ENCODE assay signal across 8 cellular contexts in the genomic region with DNA sequence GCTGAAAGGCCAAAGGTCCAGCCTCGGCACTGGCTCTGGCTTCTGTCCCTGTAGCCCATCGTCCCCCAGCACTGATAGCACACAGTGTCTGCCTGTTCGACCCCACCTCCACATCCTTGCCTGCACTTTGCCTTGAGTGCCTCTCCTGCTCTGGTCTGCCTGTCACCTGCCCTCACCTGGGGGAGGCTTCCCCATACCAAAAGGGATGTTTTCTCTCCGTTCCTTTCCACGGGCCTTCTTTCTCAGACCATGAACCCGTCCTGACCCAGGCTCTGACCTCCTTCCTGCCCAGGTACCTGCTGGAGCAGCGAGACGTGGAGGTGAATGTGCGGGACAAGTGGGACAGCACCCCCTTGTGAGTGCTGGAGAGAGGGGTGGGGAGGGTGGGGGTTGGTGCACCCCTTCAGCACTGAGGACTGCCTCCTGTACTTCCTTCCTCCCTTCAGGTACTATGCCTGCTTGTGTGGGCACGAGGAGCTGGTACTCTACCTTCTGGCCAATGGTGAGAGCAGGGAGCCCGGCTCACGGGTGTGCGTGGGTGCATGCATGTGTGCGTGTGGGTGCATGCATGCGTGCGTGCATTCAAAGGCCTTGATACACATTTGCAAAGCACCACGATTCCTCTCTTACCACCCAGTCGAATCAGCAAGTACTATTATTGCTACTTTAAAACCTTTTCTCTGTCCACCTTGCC. TPM values are rescaled to one million over a fixed set of nuclear protein-coding genes. Genes with fewer than 3 reads are reported as not detected.
DNase-seq lines count a peak whose midpoint lies in the region; ATAC-seq and TF ChIP-seq lines count a peak whose summit lies in the region.

No MANE protein-coding gene starts in this region.

- peak in 2 of 10 experiments; percentile 16 to 32 for DNase-seq in CD4-positive, alpha-beta T cell
- DNase-seq in T-helper 17 cell = no peak
- DNase-seq in fibroblast of pulmonary artery (ENCODE audit: low read depth) = no peak
- DNase-seq in posterior cingulate gyrus = peak; percentile 12 to 90 (median 58)
- no peak for DNase-seq in SHP77 (lab: John Stamatoyannopoulos, UW)
- DNase-seq in UCSD-AML1 (lab: John Stamatoyannopoulos, UW; ENCODE audit: unreplicated experiment) = no peak

- H3K27me3 ChIP-seq in CD4-positive, alpha-beta T cell (ENCODE audit: control insufficient read depth, insufficient read depth, low read length) = no peaks in the 10 kb centered on the region

- TF ChIP-seq CTCF in CD4-positive, alpha-beta T cell (IDR thresholded peaks at IDR 0.05) = no peak
- no peak for TF ChIP-seq CTCF in fibroblast of pulmonary artery (IDR thresholded peaks at IDR 0.05; ENCODE audit: low read length, missing control alignments)

- H3K4me1 Mint-ChIP-seq in CD4-positive, alpha-beta T cell (ENCODE audit: low read depth) = peaks cover 43% of the 10 kb centered on the region
- H3K4me1 Mint-ChIP-seq in T-helper 17 cell = peaks cover 33% of the 10 kb centered on the region

- H3K27ac Mint-ChIP-seq in CD4-positive, alpha-beta T cell = peak overlapping the region; percentile 98
- H3K27ac Mint-ChIP-seq in T-helper 17 cell = peak overlapping the region; percentile 95

- H3K27me3 Mint-ChIP-seq in CD4-positive, alpha-beta T cell = no peaks in the 10 kb centered on the region
- no peaks in the 10 kb centered on the region for H3K27me3 Mint-ChIP-seq in T-helper 17 cell

- peaks cover 41% of the 10 kb centered on the region for H3K36me3 Mint-ChIP-seq in CD4-positive, alpha-beta T cell (ENCODE audit: low read depth)
- peaks cover 3% of the 10 kb centered on the region for H3K36me3 Mint-ChIP-seq in T-helper 17 cell (ENCODE audit: low read depth)

- POLR2A ChIA-PET in CD4-positive, alpha-beta T cell (lab: Charles Lee) = interaction anchor here (1.2 to 3.2 kb wide), 2 partner anchors 10 to 23 kb away, joined by 3 to 18 read pairs; no protein-coding TSS in a partner anchor

- H3K4me3 ChIP-seq in fibroblast of pulmonary artery (replicated peaks; ENCODE audit: low read depth, low read length) = peak overlapping the region; percentile 72

- H3K4me3 Mint-ChIP-seq in CD4-positive, alpha-beta T cell = peak overlapping the region; percentile 94
- H3K4me3 Mint-ChIP-seq in T-helper 17 cell = peak overlapping the region; percentile 94

- no peaks in the 10 kb centered on the region for H3K9me3 Mint-ChIP-seq in CD4-positive, alpha-beta T cell

- H3K9me3 ChIP-seq in CD4-positive, alpha-beta T cell (ENCODE audit: control insufficient read depth, low read length) = no peaks in the 10 kb centered on the region
- H3K9me3 ChIP-seq in T-helper 17 cell (ENCODE audit: control insufficient read depth, low read length, poor library complexity, severe bottlenecking) = no peaks in the 10 kb centered on the region

- intact Hi-C loops in CD4-positive, alpha-beta T cell (cut with DNase I, micrococcal nuclease) = loop anchor here (5.0 to 10.0 kb wide), 13 partner anchors 82 to 1757 kb away; a partner anchor contains a TSS
- intact Hi-C loops in posterior cingulate gyrus (cut with DNase I) = no loop called here

- no peak for ATAC-seq in CD4-positive, alpha-beta T cell (ENCODE audit: poor library complexity)
- ATAC-seq in T-helper 17 cell (no peak), GM21381 (IDR thresholded peaks at IDR 0.05; ENCODE audit: unreplicated experiment) (no peak), GM21786 (IDR thresholded peaks at IDR 0.05; ENCODE audit: unreplicated experiment) (no peak)

- no peak overlapping the region for H3K27ac ChIP-seq in CD4-positive, alpha-beta T cell (ENCODE audit: low read depth, low read length)

- CTCF ChIA-PET in CD4-positive, alpha-beta T cell (lab: Charles Lee) = no interaction called here

RNA-seq across cellular contexts. Expression of a gene that starts 1.5 kb away (rescaled TPM):
- 100 to 1,000 TPM; 116 to 118 TPM for total RNA-seq in CD4-positive, alpha-beta T cell
- total RNA-seq in T-helper 17 cell = 10 to 100 TPM; 88.6 to 95.2 TPM

RNA-seq across cellular contexts. Expression of a gene that starts 45.3 kb away (rescaled TPM):
- total RNA-seq in CD4-positive, alpha-beta T cell = 1 to 10 TPM; 4.0 to 4.2 TPM
- total RNA-seq in T-helper 17 cell = 1 to 10 TPM; 4.8 to 5.5 TPM

Comparison
In these comparisons a context has a peak if more than half of its experiments do, and no peak if none do; other contexts are left out.
1. DNase-seq: peak in posterior cingulate gyrus (10 of 10); none in T-helper 17 cell (0 of 3), fibroblast of pulmonary artery (single experiment), SHP77 (0 of 2) and UCSD-AML1 (single experiment).